Comparison of ENCODE assay signal across 18 cellular contexts in the genomic region with DNA sequence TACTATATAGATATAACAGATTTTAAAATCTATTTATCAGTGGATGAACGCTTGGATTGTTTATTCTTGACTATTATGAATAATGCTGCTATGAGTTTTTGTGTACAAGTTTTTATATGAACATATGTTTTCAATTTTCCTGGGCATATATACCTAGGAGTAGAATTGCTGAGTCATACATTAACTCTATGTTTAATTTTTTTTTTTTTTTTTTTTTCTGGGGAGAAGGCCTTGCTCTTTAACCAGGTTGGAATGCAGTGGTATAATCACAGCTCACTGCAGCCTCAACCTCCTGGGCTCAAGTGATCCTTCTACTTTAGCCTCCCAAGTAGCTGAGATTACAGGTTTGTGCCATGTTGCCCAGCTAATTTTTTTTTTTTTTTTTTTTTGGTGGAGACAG. TPM values are rescaled to one million over a fixed set of nuclear protein-coding genes. Genes with fewer than 3 reads are reported as not detected.
DNase-seq lines count a peak whose midpoint lies in the region; FAIRE-seq and TF ChIP-seq lines count a peak whose summit lies in the region.
"Had no signal": no experiment of that assay in that cellular context is flagged by ENCODE, and none has a peak within 500 bp of the region (broad histone marks: within the 10 kb centered on the region; RNA-seq: fewer than 3 reads in every experiment).

No MANE protein-coding gene starts in this region.

- H3K27ac Mint-ChIP-seq in MCF 10A (ENCODE audit: low read depth, unreplicated experiment): no peak overlapping the region
- H3K27ac Mint-ChIP-seq: activated CD8-positive, alpha-beta T cell treated with anti-CD3 and anti-CD28 coated beads, Interleukin-2, amount 10 ng/mL, durations not matched to agents 7 days and 5 days; activated T-helper 17 cell treated with anti-CD3 and anti-CD28 coated beads, Interleukin-2, amount 50 U/mL, for 72 hours; natural killer cell had no signal

- FAIRE-seq in RCC 7860 (lab: Jason Lieb, UNC): no peak

- CTCF ChIA-PET in MCF 10A (lab: Yijun Ruan, JAX): interaction anchor here (0.6 to 1.7 kb wide), 4 partner anchors 11 to 14 kb away, joined by 3 to 4 read pairs (median 3); no protein-coding TSS in a partner anchor

- H3K36me3 ChIP-seq in breast epithelium (no peaks in the 10 kb centered on the region), subcutaneous abdominal adipose tissue (ENCODE audit: control insufficient read depth in 5 of 5, insufficient read depth in 5 of 5, low read length in 5 of 5) (peaks cover 10 to 60% (median 30%) of the 10 kb centered on the region in 5 donors)
- H3K36me3 ChIP-seq: esophagus squamous epithelium, lower lobe of right lung, thoracic aorta had no signal

- H3K4me1 Mint-ChIP-seq in MCF 10A (ENCODE audit: insufficient read depth, unreplicated experiment): peaks cover 16% of the 10 kb centered on the region
- H3K4me1 Mint-ChIP-seq: activated T-helper 17 cell treated with anti-CD3 and anti-CD28 coated beads, Interleukin-2, amount 50 U/mL, for 72 hours; natural killer cell had no signal

- H3K9me3 ChIP-seq in breast epithelium: no peaks in the 10 kb centered on the region
- no peaks in the 10 kb centered on the region for H3K9me3 ChIP-seq in subcutaneous abdominal adipose tissue (ENCODE audit: control insufficient read depth in 5 of 5, low read length in 5 of 5)
- H3K9me3 ChIP-seq: esophagus squamous epithelium, lower lobe of right lung, thoracic aorta had no signal

- no peaks in the 10 kb centered on the region for H3K27me3 Mint-ChIP-seq in MCF 10A (ENCODE audit: insufficient read depth, unreplicated experiment)
- H3K27me3 Mint-ChIP-seq: activated T-helper 17 cell treated with anti-CD3 and anti-CD28 coated beads, Interleukin-2, amount 50 U/mL, for 72 hours had no signal

- no peaks in the 10 kb centered on the region for H3K9me3 Mint-ChIP-seq in MCF 10A (ENCODE audit: unreplicated experiment)
- H3K9me3 Mint-ChIP-seq: activated T-helper 17 cell treated with anti-CD3 and anti-CD28 coated beads, Interleukin-2, amount 50 U/mL, for 72 hours; natural killer cell had no signal

- intact Hi-C loops in MCF 10A (cut with micrococcal nuclease): no loop called here
- intact Hi-C loops in breast epithelium (cut with DNase I; ENCODE audit: low total_unique reads): no loop called here

- no peak overlapping the region for H3K4me3 ChIP-seq in breast epithelium
- H3K4me3 ChIP-seq in subcutaneous abdominal adipose tissue (ENCODE audit: low read depth in 1 of 5, low read length in 5 of 5): no peak overlapping the region
- H3K4me3 ChIP-seq: esophagus squamous epithelium, lower lobe of right lung, thoracic aorta had no signal

- DNase-seq in MCF 10A (ENCODE audit: unreplicated experiment): peak; percentile 47
- no peak for DNase-seq in breast epithelium (ENCODE audit: low spot score in 2 of 2)
- DNase-seq in RCC 7860 (ENCODE audit: low spot score): peak; percentile 14
- DNase-seq in epithelial cell of prostate (ENCODE audit: low read depth, low spot score): no peak
- no peak for DNase-seq in stimulated activated CD4-positive, alpha-beta T cell treated with anti-CD3 and anti-CD28 coated beads, Interleukin-4, amount 100 ng/mL, for 4 hours
- no peak for DNase-seq in GM13977 (ENCODE audit: low spot score)
- no peak for DNase-seq in NCI-H1105 (lab: John Stamatoyannopoulos, UW)
- DNase-seq: activated CD8-positive, alpha-beta T cell treated with anti-CD3 and anti-CD28 coated beads, Interleukin-2, amount 10 ng/mL, durations not matched to agents 7 days and 5 days; aorta; dermis blood vessel endothelial cell; esophagus squamous epithelium; lower lobe of right lung; natural killer cell; NCI-H2227 treated with DMSO at 0.1 percent for 48 hours had no signal

- no peak overlapping the region for H3K4me3 Mint-ChIP-seq in MCF 10A (ENCODE audit: unreplicated experiment)
- H3K4me3 Mint-ChIP-seq: activated CD8-positive, alpha-beta T cell treated with anti-CD3 and anti-CD28 coated beads, Interleukin-2, amount 10 ng/mL, durations not matched to agents 7 days and 5 days; activated T-helper 17 cell treated with anti-CD3 and anti-CD28 coated beads, Interleukin-2, amount 50 U/mL, for 72 hours; natural killer cell had no signal

- H3K36me3 Mint-ChIP-seq in MCF 10A (ENCODE audit: insufficient read depth, unreplicated experiment): no peaks in the 10 kb centered on the region
- H3K36me3 Mint-ChIP-seq: natural killer cell had no signal

- in situ Hi-C loops in GM13977 (cut with MboI; ENCODE audit: low pct_unique_long_range_greater_than_20kb, low sequenced_read_pairs, unreplicated experiment): no loop called here

- TF ChIP-seq POLR2A in breast epithelium (IDR thresholded peaks at IDR 0.05): no peak

- H3K4me1 ChIP-seq in breast epithelium (no peaks in the 10 kb centered on the region), subcutaneous abdominal adipose tissue (ENCODE audit: control insufficient read depth in 5 of 5, insufficient read depth in 5 of 5, low read length in 5 of 5) (peaks cover 0 to 67% (median 22%) of the 10 kb centered on the region in 5 donors)
- H3K4me1 ChIP-seq: esophagus squamous epithelium, lower lobe of right lung had no signal

- POLR2A ChIA-PET in MCF 10A (lab: Yijun Ruan, JAX): interaction anchor here (0.9 kb wide), 1 partner anchor 20 kb away, joined by 4 read pairs; no protein-coding TSS in a partner anchor

- peak overlapping the region in 1 of 5 donors; percentile 13 for H3K9ac ChIP-seq in subcutaneous abdominal adipose tissue (ENCODE audit: low read length in 5 of 5)

- H3K27me3 ChIP-seq in breast epithelium (no peaks in the 10 kb centered on the region), subcutaneous abdominal adipose tissue (ENCODE audit: control insufficient read depth in 5 of 5, insufficient read depth in 4 of 5, low read length in 5 of 5) (no peaks in the 10 kb centered on the region)
- H3K27me3 ChIP-seq: esophagus squamous epithelium had no signal

- BruUV-seq in MCF 10A (replicated peaks; lab: Mats Ljungman, UMichigan): no TSS peak

- H3K27ac ChIP-seq in breast epithelium (no peak overlapping the region), epithelial cell of prostate (peak overlapping the region; percentile 26), subcutaneous abdominal adipose tissue (ENCODE audit: low read depth, low read length) (peak overlapping the region; percentile 74)
- H3K27ac ChIP-seq: esophagus squamous epithelium, lower lobe of right lung, thoracic aorta had no signal

- TF ChIP-seq CTCF in MCF 10A (IDR thresholded peaks at IDR 0.05; ENCODE audit: unreplicated experiment) (no peak), breast epithelium (IDR thresholded peaks at IDR 0.05) (no peak), GM13977 (IDR thresholded peaks at IDR 0.05; ENCODE audit: extremely low read depth, insufficient read depth, missing control alignments) (no peak)

RNA-seq across cellular contexts. Expression of a gene that starts 9.1 kb away (rescaled TPM):
- total RNA-seq in MCF 10A (2022) (not detected in 2 replicates), breast epithelium (1,000 to 10,000 TPM in 1 of 3 donors, 100 to 1,000 TPM in 1, 10 to 100 TPM in 1; 92.3 to 1,697 (median 153) TPM)
- total RNA-seq: A673; activated CD8-positive, alpha-beta T cell treated with anti-CD3 and anti-CD28 coated beads, Interleukin-2, amount 10 ng/mL, durations not matched to agents 7 days and 5 days; dermis blood vessel endothelial cell; esophagus squamous epithelium; lower lobe of right lung; natural killer cell had no signal

RNA-seq across cellular contexts. Expression of a gene that starts 19.4 kb away (rescaled TPM):
- total RNA-seq in MCF 10A (2022) (49.7 and 55.4 TPM in 2 replicates), breast epithelium (10 to 100 TPM; 34.1 to 73.1 (median 56.5) TPM)

RNA-seq across cellular contexts. Expression of a gene that starts 27.2 kb away (rescaled TPM):
- total RNA-seq in MCF 10A (2022): 40.3 and 40.7 TPM in 2 replicates
- 10 to 100 TPM; 33.4 to 41.3 (median 38.3) TPM for total RNA-seq in breast epithelium

RNA-seq across cellular contexts. Expression of a gene that starts 31.7 kb away (rescaled TPM):
- total RNA-seq in MCF 10A (2022): 5.0 and 5.5 TPM in 2 replicates
- 10 to 100 TPM; 11.5 to 22.0 (median 11.7) TPM for total RNA-seq in breast epithelium

RNA-seq across cellular contexts. Expression of a gene that starts 45.9 kb away (rescaled TPM):
- 25.7 and 30.1 TPM in 2 replicates for total RNA-seq in MCF 10A (2022)
- 100 to 1,000 TPM in 1 of 3 donors, 10 to 100 TPM in 2; 59.6 to 119 (median 90.6) TPM for total RNA-seq in breast epithelium

Comparison
In these comparisons a context has a peak if more than half of its experiments do, and no peak if none do; other contexts are left out.
1. DNase-seq: peak in MCF 10A (single experiment) and RCC 7860 (single experiment); none in breast epithelium (0 of 2), epithelial cell of prostate (single experiment), stimulated activated CD4-positive, alpha-beta T cell treated with anti-CD3 and anti-CD28 coated beads, Interleukin-4, amount 100 ng/mL, for 4 hours (0 of 2), GM13977 (single experiment) and NCI-H1105 (single experiment).
2. RNA of a gene that starts 9.1 kb away (total RNA-seq): 92.3 to 1,697 TPM in breast epithelium; not detected in MCF 10A; every median in the first group is over 10 times any median in the second.
3. H3K27ac ChIP-seq: peak in epithelial cell of prostate (single experiment) and subcutaneous abdominal adipose tissue (single experiment); none in breast epithelium (0 of 2).